ENCODE assay signal across 1 cellular context in the genomic region with DNA sequence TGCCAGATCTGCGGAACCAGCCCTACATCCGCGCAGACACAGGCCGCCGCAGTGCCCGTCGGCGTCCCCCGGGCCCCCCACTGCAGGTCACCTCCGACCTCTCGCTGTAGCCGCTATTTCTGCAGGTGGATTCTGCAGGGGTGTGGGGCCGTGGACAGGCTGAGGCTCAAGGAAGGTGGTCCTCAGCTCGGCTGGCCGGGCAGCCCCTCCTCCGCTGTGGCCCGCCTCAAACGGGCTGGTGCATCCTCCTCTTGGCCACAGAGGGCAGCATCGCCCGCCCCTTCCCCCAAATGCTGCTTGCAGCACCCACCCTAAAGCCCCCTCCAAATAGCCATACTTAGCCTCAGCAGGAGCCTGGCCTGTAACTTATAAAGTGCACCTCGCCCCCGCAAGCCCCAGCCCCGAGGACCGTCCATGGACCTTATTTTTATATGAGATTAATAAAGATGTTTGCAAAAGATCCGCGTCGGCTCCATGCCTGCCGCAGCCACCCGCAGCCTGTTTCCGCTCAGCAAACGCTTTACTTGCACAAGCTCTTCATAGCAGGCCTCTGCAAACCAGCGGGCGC.
TF ChIP-seq lines count a peak whose summit lies in the region.

No MANE protein-coding gene starts in this region.

TF ChIP-seq in H1, 55 proteins besides CTCF, POLR2A, EP300 and RAD21:
- no peak for TF ChIP-seq CHD2 (IDR thresholded peaks at IDR 0.05; ENCODE audit: low read length)
- TF ChIP-seq CBX8 (IDR thresholded peaks at IDR 0.05; ENCODE audit: borderline replicate concordance, low read depth, low read length) = no peak
- peak; percentile 32; the same call in 1 of the 2 replicates for TF ChIP-seq PHF8 (conservative IDR thresholded peaks at IDR 0.05; ENCODE audit: low read depth, low read length)
- no peak for TF ChIP-seq CREB1 (IDR thresholded peaks at IDR 0.05)
- TF ChIP-seq EZH2 (IDR thresholded peaks at IDR 0.05; ENCODE audit: low read depth, low read length, severe bottlenecking) = no peak
- TF ChIP-seq RXRA (IDR thresholded peaks at IDR 0.05; ENCODE audit: insufficient read depth, low read depth, low read length) = no peak
- TF ChIP-seq CTBP2 (IDR thresholded peaks at IDR 0.05; ENCODE audit: borderline replicate concordance, insufficient read depth, insufficient read length, low read length) = no peak
- no peak for TF ChIP-seq SIX5 (IDR thresholded peaks at IDR 0.05; ENCODE audit: low read depth, low read length)
- no peak for TF ChIP-seq KDM5A (IDR thresholded peaks at IDR 0.05; ENCODE audit: low read length)
- no peak for TF ChIP-seq KDM4A (IDR thresholded peaks at IDR 0.05; ENCODE audit: low read depth, low read length, severe bottlenecking)
- TF ChIP-seq HDAC6 (IDR thresholded peaks at IDR 0.05; ENCODE audit: low read depth, low read length) = no peak
- TF ChIP-seq, protein P1, sequence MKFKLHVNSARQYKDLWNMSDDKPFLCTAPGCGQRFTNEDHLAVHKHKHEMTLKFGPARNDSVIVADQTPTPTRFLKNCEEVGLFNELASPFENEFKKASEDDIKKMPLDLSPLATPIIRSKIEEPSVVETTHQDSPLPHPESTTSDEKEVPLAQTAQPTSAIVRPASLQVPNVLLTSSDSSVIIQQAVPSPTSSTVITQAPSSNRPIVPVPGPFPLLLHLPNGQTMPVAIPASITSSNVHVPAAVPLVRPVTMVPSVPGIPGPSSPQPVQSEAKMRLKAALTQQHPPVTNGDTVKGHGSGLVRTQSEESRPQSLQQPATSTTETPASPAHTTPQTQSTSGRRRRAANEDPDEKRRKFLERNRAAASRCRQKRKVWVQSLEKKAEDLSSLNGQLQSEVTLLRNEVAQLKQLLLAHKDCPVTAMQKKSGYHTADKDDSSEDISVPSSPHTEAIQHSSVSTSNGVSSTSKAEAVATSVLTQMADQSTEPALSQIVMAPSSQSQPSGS (IDR thresholded peaks at IDR 0.05; ENCODE audit: low read length) = 0 out of 2 replicates have a peak, but pooled peaks have one; percentile 48
- TF ChIP-seq CBX5 (IDR thresholded peaks at IDR 0.05; ENCODE audit: low read depth, low read length) = no peak
- TF ChIP-seq SAP30 (IDR thresholded peaks at IDR 0.05; ENCODE audit: insufficient read depth, insufficient replicate concordance, low read length) = peak; percentile 34
- TF ChIP-seq SUZ12 (IDR thresholded peaks at IDR 0.05; ENCODE audit: low read length) = no peak
- TF ChIP-seq CHD1 (IDR thresholded peaks at IDR 0.05; ENCODE audit: low read depth, low read length) = no peak
- TF ChIP-seq JUN (IDR thresholded peaks at IDR 0.05; ENCODE audit: low read depth, low read length) = no peak
- TF ChIP-seq BACH1 (IDR thresholded peaks at IDR 0.05; ENCODE audit: low read length) = no peak
- no peak for TF ChIP-seq ZNF274 (IDR thresholded peaks at IDR 0.05; ENCODE audit: borderline replicate concordance, extremely low read depth, low read length)
- TF ChIP-seq SIN3A (conservative IDR thresholded peaks at IDR 0.05 in 1 of 2, IDR thresholded peaks at IDR 0.05 in 1 of 2; ENCODE audit: low read depth in 1 of 2, low read length in 2 of 2) = no peak
- TF ChIP-seq POU5F1 (IDR thresholded peaks at IDR 0.05; ENCODE audit: low read depth, low read length) = no peak
- no peak for TF ChIP-seq BCL11A (IDR thresholded peaks at IDR 0.05; ENCODE audit: low read depth in 2 of 2, low read length in 2 of 2)
- peak; percentile 24 for TF ChIP-seq ASH2L (IDR thresholded peaks at IDR 0.05; ENCODE audit: low read length)
- TF ChIP-seq CEBPB (IDR thresholded peaks at IDR 0.05; ENCODE audit: low read depth, low read length) = no peak
- TF ChIP-seq TBP (IDR thresholded peaks at IDR 0.05; ENCODE audit: low read depth, low read length) = no peak
- TF ChIP-seq EGR1 (IDR thresholded peaks at IDR 0.05; ENCODE audit: borderline replicate concordance, low read depth, low read length) = no peak
- no peak for TF ChIP-seq TAF7 (optimal IDR thresholded peaks at IDR 0.05; ENCODE audit: borderline replicate concordance, low read depth, low read length)
- TF ChIP-seq SP2 (IDR thresholded peaks at IDR 0.05; ENCODE audit: low read length) = no peak
TF ChIP-seq in H1: peak in this region for 4.
